Comparison of ENCODE assay signal across 8 cellular contexts in genomic region chr1:15937706-15938168, GRCh38. TPM values are rescaled to one million over a fixed set of nuclear protein-coding genes. Genes with fewer than 3 reads are reported as not detected.
A peak's percentile ranks its signal among the peaks of the same experiment; 100 is the strongest.
DNase-seq lines count a peak whose midpoint lies in the region; TF ChIP-seq lines count a peak whose summit lies in the region.

No MANE protein-coding gene starts in this region.

- H2BK12ac ChIP-seq in H9 (ENCODE audit: insufficient read length, low read depth, low read length), result no peak overlapping the region

- H3K4ac ChIP-seq in H9 (ENCODE audit: low read depth, low read length), result no peak overlapping the region

- H3K4me1 ChIP-seq in H9 (ENCODE audit: insufficient read depth, low read length) (no peaks in the 10 kb centered on the region), HAP-1 (no peaks in the 10 kb centered on the region)

- peaks cover 47 to 81% (median 75%) of the 10 kb centered on the region in 3 experiments for H3K36me3 Mint-ChIP-seq in H9 (ENCODE audit: insufficient read depth in 1 of 3, low read depth in 3 of 3)
- H3K36me3 Mint-ChIP-seq in activated naive CD8-positive, alpha-beta T cell, result no peaks in the 10 kb centered on the region

- no peaks in the 10 kb centered on the region for H4K20me1 ChIP-seq in H9 (ENCODE audit: control insufficient read depth, insufficient read depth, insufficient read length)

- H3K4me3 ChIP-seq in AG09309 (ENCODE audit: control insufficient read depth, low read depth, low read length) (no peak overlapping the region), HAP-1 (no peak overlapping the region)

- no CpG with 5 or more reads among the region's 14 CpGs for WGBS in H9 (ENCODE audit: extremely low coverage, insufficient read length, low lambda C conversion rate)

- peaks cover 5 to 6% of the 10 kb centered on the region in 2 experiments for H3K4me1 Mint-ChIP-seq in H9
- H3K4me1 Mint-ChIP-seq in activated naive CD8-positive, alpha-beta T cell (ENCODE audit: low read depth), result peaks cover 4% of the 10 kb centered on the region

- H3K23ac ChIP-seq in H9 (ENCODE audit: insufficient read length, low read depth, low read length), result no peak overlapping the region

- H3K14ac ChIP-seq in H9 (ENCODE audit: insufficient read depth, low read length), result no peak overlapping the region

- H2AFZ ChIP-seq in H9 (ENCODE audit: low read length), result no peak overlapping the region

- in situ Hi-C loops in HAP-1 (cut with MboI; ENCODE audit: low sequenced_read_pairs), result no loop called here

- H3K79me2 ChIP-seq in H9 (ENCODE audit: insufficient read depth, low read length), result no peaks in the 10 kb centered on the region

- H3K56ac ChIP-seq in H9 (ENCODE audit: insufficient read length, low read depth, low read length), result no peak overlapping the region

- no peak overlapping the region for H3K27ac ChIP-seq in H9 (ENCODE audit: insufficient read length, low read depth, low read length)

- no peaks in the 10 kb centered on the region for H3K27me3 ChIP-seq in H9 (ENCODE audit: insufficient read depth, low read length)
- no peaks in the 10 kb centered on the region for H3K27me3 ChIP-seq in HAP-1 (ENCODE audit: low read depth)

- peak overlapping the region; percentile 91 to 97 (median 96); a peak in 6 of 7 replicates for H3K27ac Mint-ChIP-seq in H9
- peak overlapping the region; percentile 80 for H3K27ac Mint-ChIP-seq in activated naive CD8-positive, alpha-beta T cell

- no peak overlapping the region for H4K8ac ChIP-seq in H9 (replicated peaks; ENCODE audit: insufficient read length, low read depth, low read length)

- no peak overlapping the region for H2BK15ac ChIP-seq in H9 (ENCODE audit: low read depth, low read length)

- no peak overlapping the region for H3T11ph ChIP-seq in H9 (ENCODE audit: low read length)

- H3K9ac ChIP-seq in H9 (ENCODE audit: extremely low read depth, insufficient read length, low read length), result no peak overlapping the region

- no peak overlapping the region for H4K5ac ChIP-seq in H9 (ENCODE audit: insufficient read length, low read depth, low read length)

- TF ChIP-seq CTCF in AG09309 (IDR thresholded peaks at IDR 0.05; ENCODE audit: control insufficient read depth, insufficient read depth, low read depth, low read length, missing control alignments) (peak; percentile 42), H9 (conservative IDR thresholded peaks at IDR 0.05) (peak; percentile 59)

- no peak overlapping the region for H3K18ac ChIP-seq in H9 (ENCODE audit: insufficient read length, low read depth, low read length)

- H3K4me2 ChIP-seq in H9 (ENCODE audit: insufficient read depth, insufficient read length, low read length), result no peak overlapping the region

- H2BK20ac ChIP-seq in H9 (ENCODE audit: low read depth, low read length, poor library complexity, severe bottlenecking), result no peak overlapping the region

- DNase-seq in AG09309 (ENCODE audit: low read depth), result no peak
- DNase-seq in H9, result no peak
- peak; percentile 71 to 87 for DNase-seq in lung microvascular endothelial cell (ENCODE audit: low read depth in 2 of 2)
- no peak for DNase-seq in kidney glomerular epithelial cell (lab: John Stamatoyannopoulos, UW)
- DNase-seq in HAP-1 (ENCODE audit: low spot score in 2 of 2), result no peak
- no peak for DNase-seq in NCI-H446 treated with DMSO at 0.1 percent for 48 hours (lab: John Stamatoyannopoulos, UW)
- DNase-seq in OCI-M1 (lab: John Stamatoyannopoulos, UW), result no peak

- H3K9me3 ChIP-seq in H9 (ENCODE audit: control insufficient read depth, low read depth, low read length) (no peaks in the 10 kb centered on the region), HAP-1 (no peaks in the 10 kb centered on the region)

- H3K23me2 ChIP-seq in H9 (ENCODE audit: insufficient read length, low read depth, low read length, poor library complexity, severe bottlenecking), result no peaks in the 10 kb centered on the region

- no peaks in the 10 kb centered on the region for H3K9me3 Mint-ChIP-seq in H9
- no peaks in the 10 kb centered on the region for H3K9me3 Mint-ChIP-seq in activated naive CD8-positive, alpha-beta T cell (ENCODE audit: low read depth)

- no peak overlapping the region for H2AK5ac ChIP-seq in H9 (ENCODE audit: insufficient read length, low read length)

- no peak overlapping the region for H3K4me3 Mint-ChIP-seq in H9
- no peak overlapping the region for H3K4me3 Mint-ChIP-seq in activated naive CD8-positive, alpha-beta T cell

- no peak overlapping the region for H2BK5ac ChIP-seq in H9 (ENCODE audit: insufficient read length, low read length)

- peaks cover 83% of the 10 kb centered on the region for H3K36me3 ChIP-seq in HAP-1 (replicated peaks)

- no peaks in the 10 kb centered on the region for H3K27me3 Mint-ChIP-seq in H9 (ENCODE audit: low read depth)
- no peaks in the 10 kb centered on the region for H3K27me3 Mint-ChIP-seq in activated naive CD8-positive, alpha-beta T cell

- no peaks in the 10 kb centered on the region for H3K79me1 ChIP-seq in H9 (ENCODE audit: insufficient read depth, low read depth, low read length, poor library complexity, severe bottlenecking)

- H4K91ac ChIP-seq in H9 (ENCODE audit: insufficient read length, low read depth, low read length), result no peak overlapping the region

- H2BK120ac ChIP-seq in H9 (ENCODE audit: low read depth, low read length, poor library complexity, severe bottlenecking), result no peak overlapping the region

RNA-seq across cellular contexts. Expression of gene ZBTB17, which starts 38.2 kb away (rescaled TPM):
- total RNA-seq in H9 (2021) (16.5 and 16.7 TPM in 2 replicates), lung microvascular endothelial cell (28.8 and 49.2 TPM in 2 replicates)

Comparison
In these comparisons a context has a peak if more than half of its experiments do, and no peak if none do; other contexts are left out.
1. DNase-seq: peak in lung microvascular endothelial cell (2 of 2); none in AG09309 (single experiment), H9 (single experiment), kidney glomerular epithelial cell (single experiment), HAP-1 (0 of 2), NCI-H446 treated with DMSO at 0.1 percent for 48 hours (single experiment) and OCI-M1 (single experiment).